8 cellular contexts compared by ENCODE assay signal in genomic region chr21:28337319-28337718, GRCh38.
DNase-seq lines count a peak whose midpoint lies in the region; ATAC-seq and TF ChIP-seq lines count a peak whose summit lies in the region.

No MANE protein-coding gene starts in this region.

- peaks cover 34% of the 10 kb centered on the region for H3K4me1 ChIP-seq in BE2C

- H3K9me3 ChIP-seq in BE2C: no peaks in the 10 kb centered on the region

- no peaks in the 10 kb centered on the region for H3K27me3 ChIP-seq in BE2C

- H3K36me3 ChIP-seq in BE2C: no peaks in the 10 kb centered on the region

- ATAC-seq in GM19452 (IDR thresholded peaks at IDR 0.05; ENCODE audit: unreplicated experiment): no peak

- H3K4me3 ChIP-seq in BE2C (ENCODE audit: low read depth, low read length) (no peak overlapping the region), LNCaP clone FGC (ENCODE audit: low read depth, low read length) (no peak overlapping the region)

- no peak for DNase-seq in BE2C
- DNase-seq in LNCaP clone FGC (ENCODE audit: low read depth): peak; percentile 65
- peak; percentile 61 for DNase-seq in amniotic epithelial cell (ENCODE audit: low read depth)
- DNase-seq in kidney tubule cell (ENCODE audit: low spot score): peak; percentile 68
- DNase-seq in iPS-NIHi7 (ENCODE audit: extremely low spot score): no peak
- no peak for DNase-seq in NCI-H2171 (lab: John Stamatoyannopoulos, UW)
- no peak for DNase-seq in NCI-H1417 treated with DMSO at 0.1 percent for 48 hours (lab: John Stamatoyannopoulos, UW)

- TF ChIP-seq CTCF in BE2C (IDR thresholded peaks at IDR 0.05; ENCODE audit: low read depth, low read length): peak; percentile 55
- peak; percentile 57 for TF ChIP-seq CTCF in LNCaP clone FGC (IDR thresholded peaks at IDR 0.05; ENCODE audit: control insufficient read depth, extremely low read depth, insufficient read depth)

Comparison
In these comparisons a context has a peak if more than half of its experiments do, and no peak if none do; other contexts are left out.
1. DNase-seq: peak in LNCaP clone FGC (single experiment), amniotic epithelial cell (single experiment) and kidney tubule cell (single experiment); none in BE2C (single experiment), iPS-NIHi7 (single experiment), NCI-H2171 (single experiment) and NCI-H1417 treated with DMSO at 0.1 percent for 48 hours (single experiment).